ENCODE assay signal across 32 cellular contexts in the genomic region with DNA sequence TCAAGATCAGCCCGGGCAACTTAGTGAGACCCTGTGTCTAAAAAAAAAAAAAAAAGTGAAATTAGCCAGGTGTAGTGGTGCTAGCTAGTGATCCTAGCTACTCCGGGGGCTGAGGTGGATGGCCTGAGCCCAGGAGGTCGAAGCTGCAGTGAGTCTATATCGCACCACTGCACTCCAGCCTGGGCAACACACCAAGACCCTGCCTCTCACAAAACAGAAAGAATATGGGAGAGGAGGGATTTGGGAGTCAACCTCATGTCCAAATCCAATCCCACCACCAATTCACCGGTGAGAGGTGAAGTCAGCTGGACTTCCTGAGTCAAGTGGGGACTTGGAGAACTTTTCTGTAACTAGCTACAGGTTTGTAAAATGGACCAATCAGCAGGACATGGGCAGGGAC.
"Had no signal": no experiment of that assay in that cellular context is flagged by ENCODE, and none has a peak within 500 bp of the region (broad histone marks: within the 10 kb centered on the region; RNA-seq: fewer than 3 reads in every experiment).

No MANE protein-coding gene starts in this region.

- H3K4me3 ChIP-seq: breast epithelium, esophagus muscularis mucosa, heart left ventricle, left ventricle myocardium inferior, lung, right atrium auricular region, smooth muscle cell, upper lobe of left lung, vagina had no signal

- H3K27ac ChIP-seq: breast epithelium, esophagus muscularis mucosa, foreskin keratinocyte, heart left ventricle, left ventricle myocardium inferior, parathyroid adenoma, right atrium auricular region, upper lobe of left lung, vagina, WERI-Rb-1 had no signal

- ATAC-seq: activated naive CD4-positive, alpha-beta T cell treated with anti-CD3 and anti-CD28 coated beads, Interleukin-2, amount 50 U/mL, for 72 hours; activated T-cell treated with anti-CD3 and anti-CD28 coated beads, Interleukin-2, amount 50 U/mL, for 4 hours; activated T-helper 17 cell treated with anti-CD3 and anti-CD28 coated beads, Interleukin-2, amount 50 U/mL, for 72 hours; foreskin keratinocyte; heart left ventricle; stimulated activated memory B cell treated with anti-CD40 and anti-IgM and Interleukin-4, amounts not matched to agents 10 μg/mL and 1 μg/mL and 100 μg/mL, for 72 hours; stimulated activated naive CD8-positive, alpha-beta T cell treated with anti-CD3 and anti-CD28 coated beads, Interleukin-15, amount 100 ng/mL, for 72 hours; T-helper 17 cell had no signal

- H3K27me3 ChIP-seq: breast epithelium, esophagus muscularis mucosa, heart left ventricle, right atrium auricular region, upper lobe of left lung, vagina had no signal

- H3K4me1 ChIP-seq: breast epithelium, foreskin keratinocyte, heart left ventricle, left ventricle myocardium inferior, parathyroid adenoma, right atrium auricular region, upper lobe of left lung, vagina had no signal

- H3K9ac ChIP-seq: parathyroid adenoma had no signal

- H3K36me3 ChIP-seq: breast epithelium, esophagus muscularis mucosa, heart left ventricle, left ventricle myocardium inferior, right atrium auricular region, upper lobe of left lung, vagina, WERI-Rb-1 had no signal

- DNase-seq: activated CD4-positive, alpha-beta memory T cell treated with anti-CD3 and anti-CD28 coated beads, Interleukin-2, amount 10 ng/mL, durations not matched to agents 7 days and 5 days; activated CD4-positive, alpha-beta T cell treated with anti-CD3 and anti-CD28 coated beads, Interleukin-2, amount 10 ng/mL, durations not matched to agents 24 days and 14 days; activated CD4-positive, CD25-positive, alpha-beta regulatory T cell treated with anti-CD3 and anti-CD28 coated beads, Interleukin-2, amount 50 U/mL, for 72 hours; activated naive CD4-positive, alpha-beta T cell; activated T-cell treated with anti-CD3 and anti-CD28 coated beads, Interleukin-2, amount 50 U/mL, for 4 hours; central memory CD4-positive, alpha-beta T cell; endodermal cell; foreskin keratinocyte; heart left ventricle; kidney glomerular epithelial cell; left ventricle myocardium inferior; naive B cell; occipital lobe; stimulated activated CD4-positive, alpha-beta T cell treated with anti-CD3 and anti-CD28 coated beads, Interleukin-1b, Interleukin-23, amount 100 ng/mL, for 48 hours; stimulated activated CD4-positive, alpha-beta T cell treated with anti-CD3 and anti-CD28 coated beads, Interleukin-4, amount 100 ng/mL, for 4 hours; stimulated activated CD8-positive, alpha-beta memory T cell treated with anti-CD3 and anti-CD28 coated beads, Interleukin-4, amount 100 ng/mL, for 48 hours; stimulated activated naive CD8-positive, alpha-beta T cell treated with anti-CD3 and anti-CD28 coated beads, Interleukin-15, amount 100 ng/mL, for 72 hours; substantia nigra; T-helper 17 cell; T1000; upper lobe of left lung; WERI-Rb-1 had no signal

- H3K9me3 ChIP-seq: breast epithelium, esophagus muscularis mucosa, heart left ventricle, left ventricle myocardium inferior, right atrium auricular region, upper lobe of left lung, vagina had no signal
